Comparison of ENCODE assay signal across 8 cellular contexts in the genomic region with DNA sequence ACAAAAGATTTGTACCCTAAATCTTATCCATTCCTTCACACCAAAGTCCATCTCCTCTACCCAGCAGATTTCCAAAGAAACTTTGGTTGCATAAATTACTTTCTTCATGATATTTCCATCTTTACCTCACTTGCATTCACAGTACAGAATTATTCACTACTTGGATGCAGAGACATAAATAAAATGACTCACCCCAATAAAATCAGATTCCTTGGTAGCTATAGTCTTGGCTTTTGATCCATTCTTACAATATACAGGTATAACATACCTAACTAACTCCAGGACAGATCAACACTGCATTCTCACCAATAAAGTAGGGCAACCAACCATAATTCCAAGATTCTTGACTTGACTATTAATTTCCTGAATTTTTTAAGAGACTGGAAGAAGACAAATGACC.
"Had no signal": no experiment of that assay in that cellular context is flagged by ENCODE, and none has a peak within 500 bp of the region (broad histone marks: within the 10 kb centered on the region; RNA-seq: fewer than 3 reads in every experiment).

No MANE protein-coding gene starts in this region.

- ATAC-seq: GM12878 had no signal

- H3K4me3 ChIP-seq: GM12878 had no signal

- FAIRE-seq: G401.6, GM12878, GM12891, GM12892, GM18507, GM19239 had no signal

- DNase-seq: GDM1, GF-D8 had no signal
